ENCODE assay signal across 18 cellular contexts in the genomic region with DNA sequence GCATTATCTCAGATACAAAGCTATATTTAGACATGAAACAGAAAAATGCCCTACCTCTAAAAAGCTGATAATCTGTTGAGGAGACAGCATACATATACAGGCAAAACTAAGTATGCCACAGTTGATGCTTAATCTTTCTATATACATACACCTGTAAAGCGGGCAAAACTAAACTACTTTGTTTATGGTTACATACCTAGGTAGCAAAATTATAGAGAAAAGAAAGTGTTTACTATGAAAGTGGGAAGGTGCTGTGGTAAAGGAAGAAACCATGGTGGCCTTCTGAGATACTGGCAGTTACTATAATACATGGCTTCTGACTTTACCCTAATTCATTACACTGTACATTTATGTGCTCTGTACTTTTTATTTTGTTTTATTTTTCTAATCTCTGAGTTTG. TPM values are rescaled to one million over a fixed set of nuclear protein-coding genes. Genes with fewer than 3 reads are reported as not detected.
DNase-seq lines count a peak whose midpoint lies in the region; ATAC-seq and TF ChIP-seq lines count a peak whose summit lies in the region.
"Had no signal": no experiment of that assay in that cellular context is flagged by ENCODE, and none has a peak within 500 bp of the region (broad histone marks: within the 10 kb centered on the region; RNA-seq: fewer than 3 reads in every experiment).

No MANE protein-coding gene starts in this region.

- no peak for DNase-seq in spleen
- DNase-seq in activated CD8-positive, alpha-beta memory T cell treated with anti-CD3 and anti-CD28 coated beads, Interleukin-2, amount 50 U/mL, for 48 hours, result no peak
- no peak for DNase-seq in DMS 273 (lab: John Stamatoyannopoulos, UW; ENCODE audit: unreplicated experiment)
- DNase-seq in activated CD4-positive, alpha-beta T cell treated with anti-CD3 and anti-CD28 coated beads for 36 hours, result no peak
- DNase-seq: CD8-positive, alpha-beta T cell; DMS79; NCI-H1105 treated with DMSO at 0.1 percent for 48 hours; NCI-H1694; Right ventricle myocardium superior had no signal

- H3K36me3 Mint-ChIP-seq in activated CD4-positive, alpha-beta T cell treated with anti-CD3 and anti-CD28 coated beads for 36 hours (ENCODE audit: low read depth), result no peaks in the 10 kb centered on the region
- H3K36me3 Mint-ChIP-seq: CD8-positive, alpha-beta T cell had no signal

- no peak overlapping the region for H3K4me3 ChIP-seq in spleen
- H3K4me3 ChIP-seq: BLaER1 treated with 17β-estradiol and CSF1 and Interleukin-3, amounts not matched to agents 10 nM and 100 nM; K562; SK-N-MC had no signal

- TF ChIP-seq POLR2A in spleen (IDR thresholded peaks at IDR 0.05), result no peak

- WGBS in spleen, 5 donors, result 80 to 97% (median 92%) methylated on average over 1 of the region's 1 CpG

- H3K9me3 Mint-ChIP-seq in activated CD4-positive, alpha-beta T cell treated with anti-CD3 and anti-CD28 coated beads for 36 hours (ENCODE audit: low read depth), result no peaks in the 10 kb centered on the region
- H3K9me3 Mint-ChIP-seq: CD8-positive, alpha-beta T cell had no signal

- H3K4me1 ChIP-seq in spleen, result peaks cover 0 to 10% (median 0%) of the 10 kb centered on the region in 6 donors

- no peaks in the 10 kb centered on the region for H3K4me1 Mint-ChIP-seq in activated CD4-positive, alpha-beta T cell treated with anti-CD3 and anti-CD28 coated beads for 36 hours

- H3K36me3 ChIP-seq in spleen, result peaks cover 0 to 1% (median 0%) of the 10 kb centered on the region in 6 donors
- H3K36me3 ChIP-seq: BLaER1 treated with 17β-estradiol and CSF1 and Interleukin-3, amounts not matched to agents 10 nM and 100 nM had no signal

- ATAC-seq in GM18873 (IDR thresholded peaks at IDR 0.05; ENCODE audit: low FRiP score, unreplicated experiment) (peak; percentile 80), GM21723 (IDR thresholded peaks at IDR 0.05; ENCODE audit: unreplicated experiment) (peak; percentile 60), HG02885 (IDR thresholded peaks at IDR 0.05; ENCODE audit: poor library complexity, unreplicated experiment) (peak; percentile 55)
- no peak for ATAC-seq in activated CD4-positive, alpha-beta T cell treated with anti-CD3 and anti-CD28 coated beads for 36 hours
- ATAC-seq: CD8-positive, alpha-beta T cell; K562 had no signal

- H3K27me3 Mint-ChIP-seq in activated CD4-positive, alpha-beta T cell treated with anti-CD3 and anti-CD28 coated beads for 36 hours, result peaks cover 29% of the 10 kb centered on the region

- CTCF ChIA-PET in activated CD4-positive, alpha-beta T cell treated with anti-CD3 and anti-CD28 coated beads for 36 hours (lab: Charles Lee), result no interaction called here

- peak overlapping the region in 7 of 8 donors; percentile 52 to 85 (median 67) for H3K27ac ChIP-seq in spleen
- H3K27ac ChIP-seq: BLaER1 treated with 17β-estradiol and CSF1 and Interleukin-3, amounts not matched to agents 10 nM and 100 nM; SK-N-MC had no signal

- no peak for TF ChIP-seq CTCF in spleen (IDR thresholded peaks at IDR 0.05 in 8 of 11, conservative IDR thresholded peaks at IDR 0.05 in 3 of 11)

- no peak overlapping the region for H3K27ac Mint-ChIP-seq in activated CD4-positive, alpha-beta T cell treated with anti-CD3 and anti-CD28 coated beads for 36 hours
- H3K27ac Mint-ChIP-seq: CD8-positive, alpha-beta T cell had no signal

- intact Hi-C loops in spleen (cut with DNase I; ENCODE audit: low total_unique reads), result no loop called here
- intact Hi-C loops in activated CD4-positive, alpha-beta T cell treated with anti-CD3 and anti-CD28 coated beads for 36 hours (cut with DNase I, micrococcal nuclease), result no loop called here

- H3K9me3 ChIP-seq in spleen, result no peaks in the 10 kb centered on the region
- H3K9me3 ChIP-seq: BLaER1 treated with 17β-estradiol and CSF1 and Interleukin-3, amounts not matched to agents 10 nM and 100 nM had no signal

- H3K4me3 Mint-ChIP-seq in activated CD4-positive, alpha-beta T cell treated with anti-CD3 and anti-CD28 coated beads for 36 hours, result no peak overlapping the region
- H3K4me3 Mint-ChIP-seq: CD8-positive, alpha-beta T cell had no signal

- POLR2A ChIA-PET in activated CD4-positive, alpha-beta T cell treated with anti-CD3 and anti-CD28 coated beads for 36 hours (lab: Charles Lee), result no interaction called here

- H3K27me3 ChIP-seq in spleen (replicated peaks in 1 of 7), result no peaks in the 10 kb centered on the region
- H3K27me3 ChIP-seq: BLaER1 treated with 17β-estradiol and CSF1 and Interleukin-3, amounts not matched to agents 10 nM and 100 nM had no signal

RNA-seq across cellular contexts. Expression of a gene that starts 36.0 kb away (rescaled TPM):
- total RNA-seq in spleen, result 1 to 10 TPM in 2 of 7 donors, under 1 TPM in 4, not detected in 1; 0.42 to 1.1 (median 0.65) TPM
- polyA plus RNA-seq in spleen, result under 1 TPM; 0.26 to 0.64 (median 0.37) TPM
- total RNA-seq in activated CD4-positive, alpha-beta T cell treated with anti-CD3 and anti-CD28 coated beads for 36 hours, result under 1 TPM; 0.27 to 0.40 TPM
- total RNA-seq: K562, OCI-LY7 had no signal
- polyA plus RNA-seq: K562 had no signal

RNA-seq across cellular contexts. Expression of a gene that starts 43.1 kb away (rescaled TPM):
- total RNA-seq in spleen, result 100 to 1,000 TPM in 1 of 7 donors, 10 to 100 TPM in 6; 30.2 to 141 (median 68.2) TPM
- polyA plus RNA-seq in spleen, result 10 to 100 TPM; 11.0 to 33.7 (median 24.2) TPM
- under 1 TPM; 0.25 to 0.67 TPM for total RNA-seq in activated CD4-positive, alpha-beta T cell treated with anti-CD3 and anti-CD28 coated beads for 36 hours
- total RNA-seq: CD8-positive, alpha-beta T cell; K562; NCI-H460; OCI-LY7; T-helper 2 cell treated with Interferon-gamma antibody and Interleukin-4, amounts not matched to agents 100 ng/mL and 5 ng/mL, for 36 hours had no signal
- polyA plus RNA-seq: K562 had no signal

Comparison
In these comparisons a context has a peak if more than half of its experiments do, and no peak if none do; other contexts are left out.
1. RNA of a gene that starts 43.1 kb away (total RNA-seq): 30.2 to 141 TPM in spleen; 0.25 to 0.67 TPM in activated CD4-positive, alpha-beta T cell treated with anti-CD3 and anti-CD28 coated beads for 36 hours; every median in the first group is over 10 times any median in the second.